In genomic region chr7:66467887-66468286, GRCh38 we compare ENCODE assay signal across 24 cellular contexts.
DNase-seq lines count a peak whose midpoint lies in the region; ATAC-seq, FAIRE-seq and TF ChIP-seq lines count a peak whose summit lies in the region.
"Had no signal": no experiment of that assay in that cellular context is flagged by ENCODE, and none has a peak within 500 bp of the region (broad histone marks: within the 10 kb centered on the region; RNA-seq: fewer than 3 reads in every experiment).

No MANE protein-coding gene starts in this region.

- H2BK20ac ChIP-seq in IMR-90 (ENCODE audit: low read depth, low read length): no peak overlapping the region

- no peaks in the 10 kb centered on the region for H3K36me3 Mint-ChIP-seq in central memory CD8-positive, alpha-beta T cell (ENCODE audit: insufficient read depth)

- H3K9me3 Mint-ChIP-seq in central memory CD8-positive, alpha-beta T cell: no peaks in the 10 kb centered on the region
- H3K9me3 Mint-ChIP-seq: CD4-positive, alpha-beta T cell; CD8-positive, alpha-beta T cell had no signal

- no peaks in the 10 kb centered on the region for H3K27me3 Mint-ChIP-seq in central memory CD8-positive, alpha-beta T cell
- H3K27me3 Mint-ChIP-seq: B cell; CD4-positive, alpha-beta T cell had no signal

- H3K4me3 ChIP-seq in A549 (no peak overlapping the region), IMR-90 (ENCODE audit: insufficient read depth, low read depth, low read length) (no peak overlapping the region), SK-N-MC (0 out of 2 replicates have a peak overlapping the region, but pooled peaks have one; percentile 7)
- H3K4me3 ChIP-seq: BLaER1 treated with 17β-estradiol and CSF1 and Interleukin-3, amounts not matched to agents 10 nM and 100 nM had no signal

- in situ Hi-C loops in IMR-90 (cut with MboI; ENCODE audit: low sequenced_read_pairs): no loop called here

- TF ChIP-seq RAD21 in A549 (conservative IDR thresholded peaks at IDR 0.05 in 1 of 2, IDR thresholded peaks at IDR 0.05 in 1 of 2) (no peak), IMR-90 (IDR thresholded peaks at IDR 0.05; ENCODE audit: low read length) (no peak)

- intact Hi-C loops in IMR-90 (cut with micrococcal nuclease): no loop called here

- no peaks in the 10 kb centered on the region for H3K27me3 ChIP-seq in IMR-90 (ENCODE audit: control insufficient read depth, insufficient read depth, low read length)
- H3K27me3 ChIP-seq: BLaER1 treated with 17β-estradiol and CSF1 and Interleukin-3, amounts not matched to agents 10 nM and 100 nM had no signal

- FAIRE-seq in A549 (lab: Jason Lieb, UNC): no peak
- FAIRE-seq: A204.1, D721Med, G401.6, GM12891, GM19239 had no signal

- dilution Hi-C loops in IMR-90 (cut with HindIII; ENCODE audit: low sequenced_read_pairs, unreplicated experiment): no loop called here

- H3K56ac ChIP-seq in IMR-90 (ENCODE audit: extremely low read depth, insufficient read depth, low read length): no peak overlapping the region

- no peaks in the 10 kb centered on the region for H3K36me3 ChIP-seq in IMR-90 (ENCODE audit: control insufficient read depth, insufficient read depth, low read length)
- H3K36me3 ChIP-seq in SK-N-MC (ENCODE audit: insufficient read depth, low read length): no peaks in the 10 kb centered on the region
- H3K36me3 ChIP-seq: BLaER1 treated with 17β-estradiol and CSF1 and Interleukin-3, amounts not matched to agents 10 nM and 100 nM had no signal

- H4K5ac ChIP-seq in IMR-90 (ENCODE audit: low read depth, low read length): no peak overlapping the region

- H3K4me2 ChIP-seq in A549 (no peak overlapping the region), IMR-90 (ENCODE audit: low read depth, low read length) (no peak overlapping the region)
- H3K4me2 ChIP-seq: BLaER1 treated with 17β-estradiol and CSF1 and Interleukin-3, amounts not matched to agents 10 nM and 100 nM had no signal

- no peak overlapping the region for H2AK9ac ChIP-seq in IMR-90 (replicated peaks; ENCODE audit: low read depth, low read length, poor library complexity)

- H2BK5ac ChIP-seq in IMR-90 (ENCODE audit: low read depth, low read length, poor library complexity, severe bottlenecking): no peak overlapping the region

- no peak overlapping the region for H3K9ac ChIP-seq in IMR-90 (ENCODE audit: low read depth, low read length)
- peak overlapping the region; percentile 41 for H3K9ac ChIP-seq in SK-N-MC (ENCODE audit: insufficient read length)
- H3K9ac ChIP-seq: BLaER1 treated with 17β-estradiol and CSF1 and Interleukin-3, amounts not matched to agents 10 nM and 100 nM had no signal

- no peak for TF ChIP-seq EP300 in A549 (IDR thresholded peaks at IDR 0.05)

- H2AFZ ChIP-seq in IMR-90 (replicated peaks; ENCODE audit: low read length, poor library complexity): no peak overlapping the region

- H3K27ac ChIP-seq in A549: no peak overlapping the region
- no peak overlapping the region for H3K27ac ChIP-seq in IMR-90 (ENCODE audit: insufficient read depth, low read length)
- H3K27ac ChIP-seq in SK-N-MC: peak overlapping the region; percentile 80
- H3K27ac ChIP-seq: BLaER1 treated with 17β-estradiol and CSF1 and Interleukin-3, amounts not matched to agents 10 nM and 100 nM; C4-2B had no signal

- no peak overlapping the region for H2BK120ac ChIP-seq in IMR-90 (ENCODE audit: low read depth, low read length)

- TF ChIP-seq POLR2A in A549 (IDR thresholded peaks at IDR 0.05; ENCODE audit: low read length): no peak
- TF ChIP-seq POLR2A in IMR-90 (IDR thresholded peaks at IDR 0.05; ENCODE audit: low read depth, low read length): no peak

- CTCF ChIA-PET in A549 (lab: Yijun Ruan, JAX): no interaction called here
- CTCF ChIA-PET in IMR-90 (lab: Yijun Ruan, JAX): no interaction called here
- CTCF ChIA-PET in HEK293T (lab: Yijun Ruan, JAX): no interaction called here

- H4K91ac ChIP-seq in IMR-90 (ENCODE audit: insufficient read depth, low read depth, low read length): no peak overlapping the region

- H3K4me1 ChIP-seq in A549: no peaks in the 10 kb centered on the region
- H3K4me1 ChIP-seq in IMR-90 (ENCODE audit: control insufficient read depth, insufficient read depth, low read length): no peaks in the 10 kb centered on the region; the same call in 1 of the 2 replicates
- H3K4me1 ChIP-seq: Caco-2 had no signal

- no peak overlapping the region for H2AK5ac ChIP-seq in IMR-90 (ENCODE audit: low read depth, low read length)

- no peak overlapping the region for H3K23ac ChIP-seq in IMR-90 (ENCODE audit: low read depth, low read length)

- H4K8ac ChIP-seq in IMR-90 (ENCODE audit: low read depth in 2 of 2, low read length in 2 of 2): no peak overlapping the region

- no peak overlapping the region for H2BK15ac ChIP-seq in IMR-90 (ENCODE audit: low read depth, low read length)

- no peaks in the 10 kb centered on the region for H3K79me1 ChIP-seq in IMR-90 (ENCODE audit: low read depth in 1 of 2, low read length in 2 of 2)

- H3K27ac Mint-ChIP-seq in central memory CD8-positive, alpha-beta T cell (ENCODE audit: low read depth): peak overlapping the region; percentile 41
- H3K27ac Mint-ChIP-seq: B cell; CD4-positive, alpha-beta T cell; CD8-positive, alpha-beta T cell had no signal

- H3K9me3 ChIP-seq in A549 (no peaks in the 10 kb centered on the region), IMR-90 (ENCODE audit: control insufficient read depth, insufficient read depth, low read length) (no peaks in the 10 kb centered on the region), SK-N-MC (ENCODE audit: low read depth, low read length) (no peaks in the 10 kb centered on the region)
- H3K9me3 ChIP-seq: Caco-2 had no signal

- no peak overlapping the region for H3K18ac ChIP-seq in IMR-90 (ENCODE audit: low read depth, low read length)

- DNase-seq in A549 (ENCODE audit: low read depth in 1 of 2, low spot score in 1 of 2): no peak
- no peak for DNase-seq in IMR-90
- no peak for DNase-seq in SK-N-MC (ENCODE audit: low read depth, low spot score)
- DNase-seq in central memory CD8-positive, alpha-beta T cell (ENCODE audit: low spot score in 2 of 2): no peak
- DNase-seq in HEK293T (ENCODE audit: extremely low spot score): no peak
- no peak for DNase-seq in epidermal melanocyte (ENCODE audit: insufficient read length, low spot score)
- no peak for DNase-seq in NCI-H1092 (lab: John Stamatoyannopoulos, UW)
- DNase-seq in stimulated activated CD4-positive, alpha-beta T cell treated with anti-CD3 and anti-CD28 coated beads, Interleukin-4, amount 100 ng/mL, for 24 hours: no peak
- DNase-seq: 8988T; AML-193; Caco-2; Calu3; CD4-positive, alpha-beta T cell; CD8-positive, alpha-beta T cell; DMS79 treated with DMSO at 0.1 percent for 48 hours; GF-D8 had no signal

- no peak overlapping the region for H3K14ac ChIP-seq in IMR-90 (replicated peaks; ENCODE audit: low read depth, low read length)

- no peak overlapping the region for H3K4me3 Mint-ChIP-seq in central memory CD8-positive, alpha-beta T cell
- H3K4me3 Mint-ChIP-seq: B cell; CD4-positive, alpha-beta T cell; CD8-positive, alpha-beta T cell had no signal

- WGBS in A549 (ENCODE audit: missing lambda C conversion rate): 86% methylated on average over 2 of the region's 2 CpGs
- no CpG with 5 or more reads among the region's 2 CpGs for WGBS in IMR-90 (ENCODE audit: extremely low coverage in 2 of 2, insufficient read length in 1 of 2), 2 experiments

- no peaks in the 10 kb centered on the region for H3K4me1 Mint-ChIP-seq in central memory CD8-positive, alpha-beta T cell

- TF ChIP-seq CTCF in A549 (IDR thresholded peaks at IDR 0.05) (no peak), IMR-90 (conservative IDR thresholded peaks at IDR 0.05; ENCODE audit: low read depth, low read length) (no peak)

- H3K9me1 ChIP-seq in IMR-90 (ENCODE audit: insufficient read depth, low read length): no peaks in the 10 kb centered on the region

- POLR2A ChIA-PET in A549 (lab: Yijun Ruan, JAX) (no interaction called here), IMR-90 (lab: Charles Lee; ENCODE audit: unreplicated experiment) (no interaction called here), HEK293T (lab: Yijun Ruan, JAX) (no interaction called here)

- BruUV-seq in IMR-90 (replicated peaks; lab: Mats Ljungman, UMichigan): no TSS peak

- no peak overlapping the region for H3K4ac ChIP-seq in IMR-90 (ENCODE audit: low read depth, low read length)

- ATAC-seq in A549: no peak
- no peak for ATAC-seq in IMR-90 (ENCODE audit: low read depth)
- no peak for ATAC-seq in central memory CD8-positive, alpha-beta T cell (replicated peaks; ENCODE audit: extremely low read depth, poor library complexity, severe bottlenecking)
- ATAC-seq: CD8-positive, alpha-beta T cell had no signal

- no peaks in the 10 kb centered on the region for H4K20me1 ChIP-seq in IMR-90 (ENCODE audit: insufficient read depth, low read length)
- H4K20me1 ChIP-seq: BLaER1 treated with 17β-estradiol and CSF1 and Interleukin-3, amounts not matched to agents 10 nM and 100 nM had no signal

TF ChIP-seq in A549, 52 proteins besides CTCF, POLR2A, EP300 and RAD21 (continues in another document):
- TF ChIP-seq MAFK (IDR thresholded peaks at IDR 0.05; ENCODE audit: partially characterized antibody) (peak; percentile 59), BHLHE40 (IDR thresholded peaks at IDR 0.05; ENCODE audit: low read depth, low read length) (no peak)

TF ChIP-seq in IMR-90, 13 proteins besides CTCF, POLR2A, EP300 and RAD21:
- TF ChIP-seq ELK1 (IDR thresholded peaks at IDR 0.05; ENCODE audit: borderline replicate concordance, low read depth, low read length) (no peak), MAFK (IDR thresholded peaks at IDR 0.05; ENCODE audit: low read depth, low read length) (peak; percentile 76)

TF ChIP-seq in HEK293T, 16 proteins besides CTCF, POLR2A, EP300 and RAD21:
- TF ChIP-seq SP1 (IDR thresholded peaks at IDR 0.05) (no peak), HDGF (IDR thresholded peaks at IDR 0.05; ENCODE audit: borderline replicate concordance) (no peak), FOXM1 (IDR thresholded peaks at IDR 0.05; ENCODE audit: borderline replicate concordance) (no peak)
TF ChIP-seq in HEK293T: peak in this region for 0.
